Comparison of ENCODE assay signal across 9 cellular contexts in genomic region chr1:174021611-174022079, GRCh38. TPM values are rescaled to one million over a fixed set of nuclear protein-coding genes. Genes with fewer than 3 reads are reported as not detected.
A peak's percentile ranks its signal among the peaks of the same experiment; 100 is the strongest.
DNase-seq lines count a peak whose midpoint lies in the region; ATAC-seq, FAIRE-seq and TF ChIP-seq lines count a peak whose summit lies in the region.
"Had no signal": no experiment of that assay in that cellular context is flagged by ENCODE, and none has a peak within 500 bp of the region (broad histone marks: within the 10 kb centered on the region; RNA-seq: fewer than 3 reads in every experiment).

No MANE protein-coding gene starts in this region.

- peak overlapping the region; percentile 71 for H3K27ac ChIP-seq in keratinocyte (ENCODE audit: control insufficient read depth, insufficient read depth, low read length)

- H3K27ac Mint-ChIP-seq in T-helper 17 cell = peak overlapping the region; percentile 97

- H3K4me1 ChIP-seq in keratinocyte (ENCODE audit: control insufficient read depth, extremely low read depth, insufficient read depth, low read length) = peaks cover 20% of the 10 kb centered on the region

- peak overlapping the region; percentile 95 for H2AFZ ChIP-seq in keratinocyte (ENCODE audit: control insufficient read depth, low read length)

- H3K36me3 ChIP-seq in keratinocyte (ENCODE audit: control insufficient read depth in 2 of 2, extremely low read depth in 1 of 2, insufficient read depth in 2 of 2, low read length in 2 of 2) = no peaks in the 10 kb centered on the region

- H3K9me3 ChIP-seq in T-helper 17 cell (ENCODE audit: control insufficient read depth, low read length, poor library complexity, severe bottlenecking) (no peaks in the 10 kb centered on the region), keratinocyte (ENCODE audit: control insufficient read depth, low read depth, low read length) (no peaks in the 10 kb centered on the region)

- no peak for FAIRE-seq in keratinocyte (lab: Jason Lieb, UNC)
- FAIRE-seq: frontal cortex had no signal

- DNase-seq in EH (ENCODE audit: low read depth) (peak; percentile 59), HT1080 (ENCODE audit: low read depth) (peak; percentile 46), T-helper 17 cell (peak; percentile 18 to 27 (median 23)), cardiac fibroblast (ENCODE audit: low read depth in 2 of 2) (peak; percentile 56 to 58), keratinocyte (ENCODE audit: low read depth, low spot score) (no peak), OCI-M2 (lab: John Stamatoyannopoulos, UW; ENCODE audit: unreplicated experiment) (no peak)
- peak; percentile 7 to 14 for DNase-seq in stimulated activated CD4-positive, alpha-beta T cell treated with anti-CD3 and anti-CD28 coated beads, Interleukin-15, amount 100 ng/mL, for 1 hour (ENCODE audit: low read depth in 1 of 2, low spot score in 1 of 2)

- dilution Hi-C loops in keratinocyte (cut with MboI; ENCODE audit: extremely low pct_ligation_motif_present, low sequenced_read_pairs) = no loop called here

- peak overlapping the region; percentile 81 to 93 for H3K4me3 ChIP-seq in cardiac fibroblast (replicated peaks in 1 of 2; ENCODE audit: low read depth in 2 of 2, low read length in 2 of 2)
- peak overlapping the region; percentile 87 to 94 (median 92) for H3K4me3 ChIP-seq in keratinocyte (ENCODE audit: control insufficient read depth in 2 of 3, extremely low read depth in 1 of 3, insufficient read depth in 2 of 3, low read depth in 1 of 3, low read length in 3 of 3)

- no peaks in the 10 kb centered on the region for H3K27me3 ChIP-seq in keratinocyte (ENCODE audit: control insufficient read depth, extremely low read depth, insufficient read depth, low read length)

- H3K9me1 ChIP-seq in keratinocyte (ENCODE audit: control insufficient read depth, extremely low read depth, insufficient read depth, low read length) = peaks cover 2% of the 10 kb centered on the region

- H3K79me2 ChIP-seq in keratinocyte (ENCODE audit: control insufficient read depth, insufficient read depth, low read length) = peaks cover 52% of the 10 kb centered on the region

- TF ChIP-seq CTCF in cardiac fibroblast (IDR thresholded peaks at IDR 0.05; ENCODE audit: low read depth, low read length) = no peak
- TF ChIP-seq CTCF in keratinocyte (optimal IDR thresholded peaks at IDR 0.05 in 1 of 3, IDR thresholded peaks at IDR 0.05 in 1 of 3, conservative IDR thresholded peaks at IDR 0.05 in 1 of 3; ENCODE audit: extremely low read depth in 1 of 3, insufficient read depth in 2 of 3, low read length in 3 of 3) = no peak

- no peaks in the 10 kb centered on the region for H3K27me3 Mint-ChIP-seq in T-helper 17 cell

- H3K4me2 ChIP-seq in keratinocyte (ENCODE audit: control insufficient read depth, extremely low read depth, insufficient read depth, low read depth, low read length) = peak overlapping the region; percentile 95

- H3K36me3 Mint-ChIP-seq in T-helper 17 cell (ENCODE audit: low read depth) = peaks cover 7% of the 10 kb centered on the region

- ATAC-seq in GM21423 (IDR thresholded peaks at IDR 0.05; ENCODE audit: unreplicated experiment) (peak; percentile 42), T-helper 17 cell (peak; percentile 31)

- peak overlapping the region; percentile 90 for H3K9ac ChIP-seq in keratinocyte (ENCODE audit: control insufficient read depth, extremely low read depth, insufficient read depth, low read length)

- no peaks in the 10 kb centered on the region for H4K20me1 ChIP-seq in keratinocyte (ENCODE audit: control insufficient read depth, extremely low read depth, insufficient read depth, low read length)

- peak overlapping the region; percentile 93 for H3K4me3 Mint-ChIP-seq in T-helper 17 cell

- H3K4me1 Mint-ChIP-seq in T-helper 17 cell = peaks cover 36% of the 10 kb centered on the region

RNA-seq across cellular contexts. Expression of gene RC3H1, which starts 0.5 kb away (rescaled TPM):
- 21.1 and 22.4 TPM in 2 replicates for total RNA-seq in HT1080 (2014; rRNA removed; shearing (Covaris generic))
- polyA plus RNA-seq in HT1080 (2015; cell fraction: cytosol; rRNA removed) = 4.6 and 6.1 TPM in 2 replicates
- 9.8 and 10.4 TPM in 2 replicates for polyA plus RNA-seq in HT1080 (2015; cell fraction: nucleus; rRNA removed)
- 10 to 100 TPM; 41.7 to 50.0 TPM for total RNA-seq in T-helper 17 cell
- polyA plus RNA-seq in keratinocyte = 10.0 to 12.4 TPM (median 10.4 TPM) in 3 replicates
- 18.4 TPM for polyA plus RNA-seq in keratinocyte (2011; ENCODE audit: low read depth)
- polyA plus RNA-seq in keratinocyte (2011; cell fraction: cytosol; rRNA removed) = 5.7 and 8.7 TPM in 2 replicates
- 14.2 and 16.1 TPM in 2 replicates for polyA plus RNA-seq in keratinocyte (2011; cell fraction: nucleus; rRNA removed)
- polyA plus RNA-seq in keratinocyte (2012; ENCODE audit: low replicate concordance) = 5.2 and 5.3 TPM in 2 replicates
- polyA minus RNA-seq in keratinocyte = 34.3 to 75.9 TPM (median 64.7 TPM) in 3 replicates
- polyA minus RNA-seq in keratinocyte (2011; cell fraction: cytosol; rRNA and poly(A)+ RNA removed) = 24.6 TPM
- 44.8 and 69.6 TPM in 2 replicates for polyA minus RNA-seq in keratinocyte (2011; cell fraction: nucleus; rRNA and poly(A)+ RNA removed)

Comparison
In these comparisons a context has a peak if more than half of its experiments do, and no peak if none do; other contexts are left out.
1. DNase-seq: peak in EH (single experiment), HT1080 (single experiment), T-helper 17 cell (3 of 3), cardiac fibroblast (2 of 2) and stimulated activated CD4-positive, alpha-beta T cell treated with anti-CD3 and anti-CD28 coated beads, Interleukin-15, amount 100 ng/mL, for 1 hour (2 of 2); none in keratinocyte (single experiment) and OCI-M2 (single experiment).